In genomic region chr13:50388481-50388880, GRCh38 we compare ENCODE assay signal across 19 cellular contexts.
"Had no signal": no experiment of that assay in that cellular context is flagged by ENCODE, and none has a peak within 500 bp of the region (broad histone marks: within the 10 kb centered on the region; RNA-seq: fewer than 3 reads in every experiment).

No MANE protein-coding gene starts in this region.

- H3K36me3 ChIP-seq: heart left ventricle, left lung, neural progenitor cell, right atrium auricular region, stomach, thyroid gland, vagina had no signal

- H3K27me3 ChIP-seq: heart left ventricle, hepatocyte, left lung, neural progenitor cell, right atrium auricular region, stomach, thyroid gland, vagina had no signal

- H3K9me3 ChIP-seq: heart left ventricle, left lung, right atrium auricular region, stomach, thyroid gland, vagina had no signal

- H2AFZ ChIP-seq: hepatocyte, neural progenitor cell, parathyroid adenoma had no signal

- H3K4me1 ChIP-seq: parathyroid adenoma had no signal

- H3K9ac ChIP-seq: neural progenitor cell, parathyroid adenoma had no signal

- H3K4me2 ChIP-seq: hepatocyte, neural progenitor cell had no signal

- H3K79me2 ChIP-seq: hepatocyte, parathyroid adenoma had no signal

- H3K4me3 ChIP-seq: heart left ventricle, hepatocyte, left lung, neural progenitor cell, right atrium auricular region, stomach, thyroid gland, vagina had no signal

- DNase-seq: effector memory CD4-positive, alpha-beta T cell; heart left ventricle; kidney; left lung; mesenchymal stem cell; naive thymus-derived CD4-positive, alpha-beta T cell; stimulated activated CD4-positive, alpha-beta T cell treated with anti-CD3 and anti-CD28 coated beads, Interleukin-2, amount 100 ng/mL, for 24 hours; stimulated activated CD4-positive, alpha-beta T cell treated with anti-CD3 and anti-CD28 coated beads, Interleukin-4, amount 100 ng/mL, for 24 hours; stimulated activated naive CD4-positive, alpha-beta T cell treated with Interleukin-2 at 50 U/mL for 16 hours; stomach; thyroid gland; trophoblast cell had no signal

- FAIRE-seq: colon, frontal cortex, kidney had no signal

- H3K27ac ChIP-seq: hepatocyte, neural progenitor cell, parathyroid adenoma, right atrium auricular region, stomach, thyroid gland, vagina had no signal
